Comparison of ENCODE assay signal across 35 cellular contexts in genomic region chr10:12397931-12398330, GRCh38.
"Had no signal": no experiment of that assay in that cellular context is flagged by ENCODE, and none has a peak within 500 bp of the region (broad histone marks: within the 10 kb centered on the region; RNA-seq: fewer than 3 reads in every experiment).

No MANE protein-coding gene starts in this region.

- H3K9me3 Mint-ChIP-seq: activated CD8-positive, alpha-beta T cell treated with anti-CD3 and anti-CD28 coated beads for 36 hours; activated naive CD4-positive, alpha-beta T cell treated with anti-CD3 and anti-CD28 coated beads, Interleukin-2, amount 50 U/mL, for 24 hours; activated naive CD8-positive, alpha-beta T cell treated with anti-CD3 and anti-CD28 coated beads, Interleukin-2, amount 50 U/mL, for 24 hours; activated T-cell treated with anti-CD3 and anti-CD28 coated beads, Interleukin-2, amount 50 U/mL, for 4 hours; activated T-helper 17 cell treated with anti-CD3 and anti-CD28 coated beads, Interleukin-2, amount 50 U/mL, for 72 hours; brain; effector memory CD8-positive, alpha-beta T cell; naive B cell; nephron progenitor cell; stimulated activated memory B cell treated with anti-CD40 and anti-IgM and Interleukin-4, amounts not matched to agents 10 μg/mL and 1 μg/mL and 100 μg/mL, for 72 hours; T-helper 1 cell treated with Interleukin-12 subunit alpha and Interleukin-12 subunit beta and Interleukin-4 antibody, amounts not matched to agents 30 μg/mL and 1 μg/mL, for 36 hours had no signal

- H3K36me3 ChIP-seq: cardiac muscle cell, heart right ventricle, left lung, neutrophil, stomach, tibial artery, upper lobe of right lung, WERI-Rb-1 had no signal

- H3K9me3 ChIP-seq: left lung, mucosa of descending colon, neutrophil, stomach, tibial artery, upper lobe of right lung had no signal

- H3K36me3 Mint-ChIP-seq: naive B cell had no signal

- ATAC-seq: activated CD8-positive, alpha-beta T cell treated with anti-CD3 and anti-CD28 coated beads for 36 hours; activated naive CD8-positive, alpha-beta T cell treated with anti-CD3 and anti-CD28 coated beads, Interleukin-2, amount 50 U/mL, for 24 hours; activated T-cell treated with anti-CD3 and anti-CD28 coated beads, Interleukin-2, amount 50 U/mL, for 4 hours; activated T-helper 17 cell treated with anti-CD3 and anti-CD28 coated beads, Interleukin-2, amount 50 U/mL, for 72 hours; effector memory CD8-positive, alpha-beta T cell; mucosa of descending colon; sciatic nerve; stimulated activated memory B cell treated with anti-CD40 and anti-IgM and Interleukin-4, amounts not matched to agents 10 μg/mL and 1 μg/mL and 100 μg/mL, for 72 hours; upper lobe of right lung had no signal

- H3K4me1 ChIP-seq: upper lobe of right lung had no signal

- H3K4me2 ChIP-seq: smooth muscle cell had no signal

- H3K27me3 ChIP-seq: cardiac muscle cell, neutrophil, tibial artery had no signal

- H3K27ac Mint-ChIP-seq: activated CD8-positive, alpha-beta T cell treated with anti-CD3 and anti-CD28 coated beads for 36 hours; activated naive CD4-positive, alpha-beta T cell treated with anti-CD3 and anti-CD28 coated beads, Interleukin-2, amount 50 U/mL, for 24 hours; activated naive CD8-positive, alpha-beta T cell treated with anti-CD3 and anti-CD28 coated beads, Interleukin-2, amount 50 U/mL, for 24 hours; activated T-helper 17 cell treated with anti-CD3 and anti-CD28 coated beads, Interleukin-2, amount 50 U/mL, for 72 hours; nephron progenitor cell; T-helper 1 cell treated with Interleukin-12 subunit alpha and Interleukin-12 subunit beta and Interleukin-4 antibody, amounts not matched to agents 30 μg/mL and 1 μg/mL, for 36 hours had no signal

- DNase-seq: activated CD4-positive, alpha-beta T cell treated with anti-CD3 and anti-CD28 coated beads for 1 hour; activated CD4-positive, alpha-beta T cell treated with anti-CD3 and anti-CD28 coated beads, Interleukin-2, amount 50 U/mL, for 1 hour; activated CD8-positive, alpha-beta T cell treated with anti-CD3 and anti-CD28 coated beads for 36 hours; activated gamma-delta T cell treated with Interleukin-2 at 50 U/mL for 16 hours; activated naive CD8-positive, alpha-beta T cell treated with anti-CD3 and anti-CD28 coated beads, Interleukin-2, amount 50 U/mL, for 24 hours; activated T-cell treated with anti-CD3 and anti-CD28 coated beads, Interleukin-2, amount 50 U/mL, for 4 hours; cerebellar nuclear complex; cortex of kidney; effector memory CD8-positive, alpha-beta T cell; erythroblast; foreskin fibroblast; heart right ventricle; left lung; mucosa of descending colon; naive B cell; nephron progenitor cell; stimulated activated CD4-positive, alpha-beta T cell treated with anti-CD3 and anti-CD28 coated beads, Interleukin-1b, Interleukin-23, amount 100 ng/mL, for 48 hours; stimulated activated CD4-positive, alpha-beta T cell treated with anti-CD3 and anti-CD28 coated beads, Interleukin-4, amount 100 ng/mL, for 4 hours; stimulated activated CD8-positive, alpha-beta memory T cell treated with anti-CD3 and anti-CD28 coated beads, Interleukin-4, amount 100 ng/mL, for 48 hours; stomach; T1000; tibial artery; upper lobe of right lung; WERI-Rb-1 had no signal

- H3K4me3 Mint-ChIP-seq: activated CD8-positive, alpha-beta T cell treated with anti-CD3 and anti-CD28 coated beads for 36 hours; activated naive CD4-positive, alpha-beta T cell treated with anti-CD3 and anti-CD28 coated beads, Interleukin-2, amount 50 U/mL, for 24 hours; activated naive CD8-positive, alpha-beta T cell treated with anti-CD3 and anti-CD28 coated beads, Interleukin-2, amount 50 U/mL, for 24 hours; activated T-cell treated with anti-CD3 and anti-CD28 coated beads, Interleukin-2, amount 50 U/mL, for 4 hours; activated T-helper 17 cell treated with anti-CD3 and anti-CD28 coated beads, Interleukin-2, amount 50 U/mL, for 72 hours; brain; effector memory CD8-positive, alpha-beta T cell; nephron progenitor cell; stimulated activated memory B cell treated with anti-CD40 and anti-IgM and Interleukin-4, amounts not matched to agents 10 μg/mL and 1 μg/mL and 100 μg/mL, for 72 hours; T-helper 1 cell treated with Interleukin-12 subunit alpha and Interleukin-12 subunit beta and Interleukin-4 antibody, amounts not matched to agents 30 μg/mL and 1 μg/mL, for 36 hours had no signal

- FAIRE-seq: islet of Langerhans had no signal

- H3K4me3 ChIP-seq: cardiac muscle cell, heart right ventricle, left lung, lung, mucosa of descending colon, smooth muscle cell, stomach, tibial artery, upper lobe of right lung had no signal

- H3K27me3 Mint-ChIP-seq: activated CD8-positive, alpha-beta T cell treated with anti-CD3 and anti-CD28 coated beads for 36 hours; activated naive CD4-positive, alpha-beta T cell treated with anti-CD3 and anti-CD28 coated beads, Interleukin-2, amount 50 U/mL, for 24 hours; activated naive CD8-positive, alpha-beta T cell treated with anti-CD3 and anti-CD28 coated beads, Interleukin-2, amount 50 U/mL, for 24 hours; activated T-helper 17 cell treated with anti-CD3 and anti-CD28 coated beads, Interleukin-2, amount 50 U/mL, for 72 hours; brain; effector memory CD8-positive, alpha-beta T cell; naive B cell; stimulated activated memory B cell treated with anti-CD40 and anti-IgM and Interleukin-4, amounts not matched to agents 10 μg/mL and 1 μg/mL and 100 μg/mL, for 72 hours had no signal

- H3K27ac ChIP-seq: cardiac muscle cell, heart right ventricle, left lung, neutrophil, upper lobe of right lung had no signal
